ENCODE assay signal across 8 cellular contexts in genomic region chr2:30145826-30146336, GRCh38. TPM values are rescaled to one million over a fixed set of nuclear protein-coding genes. Genes with fewer than 3 reads are reported as not detected.
DNase-seq lines count a peak whose midpoint lies in the region; ATAC-seq and TF ChIP-seq lines count a peak whose summit lies in the region.

No MANE protein-coding gene starts in this region.

- H3K27me3 Mint-ChIP-seq in central memory CD8-positive, alpha-beta T cell: no peaks in the 10 kb centered on the region

- no peaks in the 10 kb centered on the region for H3K9me2 ChIP-seq in Karpas-422 (replicated peaks; ENCODE audit: insufficient read depth, low read length)

- H3K79me2 ChIP-seq in Karpas-422 (ENCODE audit: low read length): no peaks in the 10 kb centered on the region

- H3K36me3 ChIP-seq in A673 (ENCODE audit: insufficient read depth, low read length, poor library complexity, severe bottlenecking): peaks cover 28% of the 10 kb centered on the region
- no peaks in the 10 kb centered on the region for H3K36me3 ChIP-seq in Karpas-422 (ENCODE audit: insufficient read depth, low read length)
- H3K36me3 ChIP-seq in muscle layer of duodenum (ENCODE audit: control insufficient read depth in 1 of 2, insufficient read depth in 2 of 2, low read length in 2 of 2): no peaks in the 10 kb centered on the region

- no peak for TF ChIP-seq CTCF in A673 (conservative IDR thresholded peaks at IDR 0.05; ENCODE audit: low read depth, low read length)

- peak overlapping the region; percentile 34 for H3K9ac ChIP-seq in Karpas-422 (ENCODE audit: low read length)

- POLR2A ChIA-PET in A673 (lab: Charles Lee; ENCODE audit: low non-redundant PET): no interaction called here

- BruUV-seq in A673 (replicated peaks; lab: Mats Ljungman, UMichigan): TSS peak; percentile 77

- peaks cover 8% of the 10 kb centered on the region; the same call in 1 of the 2 replicates for H4K20me1 ChIP-seq in Karpas-422 (ENCODE audit: insufficient read depth, low read depth, low read length)

- CTCF ChIA-PET in A673 (lab: Charles Lee): interaction anchor here (1.0 kb wide), 1 partner anchor 19 kb away, joined by 3 read pairs; no protein-coding TSS in a partner anchor

- no peaks in the 10 kb centered on the region for H3K9me3 Mint-ChIP-seq in central memory CD8-positive, alpha-beta T cell

- no peak for ATAC-seq in central memory CD8-positive, alpha-beta T cell (replicated peaks; ENCODE audit: extremely low read depth, poor library complexity, severe bottlenecking)
- ATAC-seq in HG03196 (IDR thresholded peaks at IDR 0.05; ENCODE audit: unreplicated experiment) (no peak), GM19324 (IDR thresholded peaks at IDR 0.05; ENCODE audit: low FRiP score, unreplicated experiment) (no peak)

- H3K4me2 ChIP-seq in Karpas-422 (ENCODE audit: low read depth, low read length, poor library complexity, severe bottlenecking): peak overlapping the region; percentile 70

- H3K4me1 Mint-ChIP-seq in central memory CD8-positive, alpha-beta T cell: peaks cover 40% of the 10 kb centered on the region

- peaks cover 48% of the 10 kb centered on the region for H3K36me3 Mint-ChIP-seq in central memory CD8-positive, alpha-beta T cell (ENCODE audit: insufficient read depth)

- intact Hi-C loops in A673 (cut with micrococcal nuclease; ENCODE audit: unreplicated experiment): no loop called here

- no peak overlapping the region; the same call in 1 of the 2 replicates for H2AFZ ChIP-seq in Karpas-422 (ENCODE audit: low read length)

- H3K27ac ChIP-seq in A673 (ENCODE audit: low read depth, low read length, poor library complexity, severe bottlenecking): peak overlapping the region; percentile 57
- H3K27ac ChIP-seq in Karpas-422 (ENCODE audit: low read length): no peak overlapping the region
- peak overlapping the region; percentile 82 for H3K27ac ChIP-seq in muscle layer of duodenum (ENCODE audit: low read length)

- H3K27me3 ChIP-seq in A673 (replicated peaks; ENCODE audit: insufficient read depth, low read depth, low read length, poor library complexity) (no peaks in the 10 kb centered on the region), Karpas-422 (ENCODE audit: low read length) (no peaks in the 10 kb centered on the region), muscle layer of duodenum (ENCODE audit: low read depth, low read length) (no peaks in the 10 kb centered on the region)

- H3K4me1 ChIP-seq in A673 (ENCODE audit: insufficient read depth, low read length, poor library complexity, severe bottlenecking): peaks cover 17% of the 10 kb centered on the region
- H3K4me1 ChIP-seq in Karpas-422 (ENCODE audit: low read length): peaks cover 33% of the 10 kb centered on the region
- peaks cover 17 to 29% of the 10 kb centered on the region in 2 donors for H3K4me1 ChIP-seq in muscle layer of duodenum (ENCODE audit: control insufficient read depth in 1 of 2, insufficient read depth in 2 of 2, low read length in 2 of 2)

- H3K27ac Mint-ChIP-seq in central memory CD8-positive, alpha-beta T cell (ENCODE audit: low read depth): peak overlapping the region; percentile 99

- H3K4me3 ChIP-seq in A673 (ENCODE audit: low read depth, low read length, poor library complexity, severe bottlenecking) (peak overlapping the region; percentile 86), Karpas-422 (ENCODE audit: low read length) (peak overlapping the region; percentile 38; the same call in 1 of the 2 replicates), muscle layer of duodenum (ENCODE audit: low read depth in 1 of 2, low read length in 2 of 2) (peak overlapping the region; percentile 49 to 60)

- DNase-seq in A673 (ENCODE audit: low spot score): no peak
- no peak for DNase-seq in Karpas-422
- DNase-seq in central memory CD8-positive, alpha-beta T cell (ENCODE audit: low spot score in 2 of 2): no peak
- no peak for DNase-seq in foreskin melanocyte
- no peak for DNase-seq in kidney glomerular epithelial cell (lab: John Stamatoyannopoulos, UW)

- H3K9me3 ChIP-seq in A673 (ENCODE audit: low read depth, low read length, poor library complexity, severe bottlenecking) (no peaks in the 10 kb centered on the region), Karpas-422 (ENCODE audit: low read length) (no peaks in the 10 kb centered on the region), muscle layer of duodenum (ENCODE audit: control insufficient read depth in 1 of 2, low read length in 2 of 2) (no peaks in the 10 kb centered on the region)

- peak overlapping the region; percentile 78 for H3K4me3 Mint-ChIP-seq in central memory CD8-positive, alpha-beta T cell

RNA-seq across cellular contexts. Expression of gene YPEL5, which starts 0.9 kb away (rescaled TPM):
- 190 and 225 TPM in 2 replicates for total RNA-seq in A673 (2021)
- 22.8 and 54.6 TPM in 2 replicates for total RNA-seq in Karpas-422 (2014; rRNA removed; shearing (Covaris generic); ENCODE audit: low replicate concordance)
